In genomic region chr14:31990183-31990862, GRCh38 we compare ENCODE assay signal across 1 cellular context.
TF ChIP-seq lines count a peak whose summit lies in the region.

No MANE protein-coding gene starts in this region.

TF ChIP-seq in GM23338, 12 proteins besides CTCF, POLR2A, EP300 and RAD21 (continued from another document):
- TF ChIP-seq ZNF462 (CRISPR knock-in tag; IDR thresholded peaks at IDR 0.05) (no peak), EZH2phosphoT487 (IDR thresholded peaks at IDR 0.05; ENCODE audit: unreplicated experiment) (no peak), NANOG (IDR thresholded peaks at IDR 0.05; ENCODE audit: borderline replicate concordance) (no peak), ZNF114 (CRISPR knock-in tag; IDR thresholded peaks at IDR 0.05) (no peak), POLR2AphosphoS5 (IDR thresholded peaks at IDR 0.05; ENCODE audit: low read depth) (no peak), JUNB (IDR thresholded peaks at IDR 0.05; ENCODE audit: unreplicated experiment) (no peak), ZNF331 (CRISPR knock-in tag; IDR thresholded peaks at IDR 0.05; ENCODE audit: low read depth) (no peak), ETS1 (IDR thresholded peaks at IDR 0.05) (no peak)
- TF ChIP-seq, protein P1, sequence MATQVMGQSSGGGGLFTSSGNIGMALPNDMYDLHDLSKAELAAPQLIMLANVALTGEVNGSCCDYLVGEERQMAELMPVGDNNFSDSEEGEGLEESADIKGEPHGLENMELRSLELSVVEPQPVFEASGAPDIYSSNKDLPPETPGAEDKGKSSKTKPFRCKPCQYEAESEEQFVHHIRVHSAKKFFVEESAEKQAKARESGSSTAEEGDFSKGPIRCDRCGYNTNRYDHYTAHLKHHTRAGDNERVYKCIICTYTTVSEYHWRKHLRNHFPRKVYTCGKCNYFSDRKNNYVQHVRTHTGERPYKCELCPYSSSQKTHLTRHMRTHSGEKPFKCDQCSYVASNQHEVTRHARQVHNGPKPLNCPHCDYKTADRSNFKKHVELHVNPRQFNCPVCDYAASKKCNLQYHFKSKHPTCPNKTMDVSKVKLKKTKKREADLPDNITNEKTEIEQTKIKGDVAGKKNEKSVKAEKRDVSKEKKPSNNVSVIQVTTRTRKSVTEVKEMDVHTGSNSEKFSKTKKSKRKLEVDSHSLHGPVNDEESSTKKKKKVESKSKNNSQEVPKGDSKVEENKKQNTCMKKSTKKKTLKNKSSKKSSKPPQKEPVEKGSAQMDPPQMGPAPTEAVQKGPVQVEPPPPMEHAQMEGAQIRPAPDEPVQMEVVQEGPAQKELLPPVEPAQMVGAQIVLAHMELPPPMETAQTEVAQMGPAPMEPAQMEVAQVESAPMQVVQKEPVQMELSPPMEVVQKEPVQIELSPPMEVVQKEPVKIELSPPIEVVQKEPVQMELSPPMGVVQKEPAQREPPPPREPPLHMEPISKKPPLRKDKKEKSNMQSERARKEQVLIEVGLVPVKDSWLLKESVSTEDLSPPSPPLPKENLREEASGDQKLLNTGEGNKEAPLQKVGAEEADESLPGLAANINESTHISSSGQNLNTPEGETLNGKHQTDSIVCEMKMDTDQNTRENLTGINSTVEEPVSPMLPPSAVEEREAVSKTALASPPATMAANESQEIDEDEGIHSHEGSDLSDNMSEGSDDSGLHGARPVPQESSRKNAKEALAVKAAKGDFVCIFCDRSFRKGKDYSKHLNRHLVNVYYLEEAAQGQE (IDR thresholded peaks at IDR 0.05; ENCODE audit: unreplicated experiment), result no peak
